15 cellular contexts compared by ENCODE assay signal in genomic region chr9:136028760-136029470, GRCh38.
"Had no signal": no experiment of that assay in that cellular context is flagged by ENCODE, and none has a peak within 500 bp of the region (broad histone marks: within the 10 kb centered on the region; RNA-seq: fewer than 3 reads in every experiment).

No MANE protein-coding gene starts in this region.

- ATAC-seq: body of pancreas, pancreas, sciatic nerve, T-cell had no signal

- H3K4me1 ChIP-seq: body of pancreas, colonic mucosa, neural progenitor cell had no signal

- H3K27me3 ChIP-seq: body of pancreas, colonic mucosa, neural progenitor cell, pancreas, testis had no signal

- H3K36me3 Mint-ChIP-seq: neural progenitor cell had no signal

- H3K27ac ChIP-seq: body of pancreas, colonic mucosa, neural progenitor cell, pancreas, testis had no signal

- H3K4me3 Mint-ChIP-seq: activated naive CD8-positive, alpha-beta T cell treated with anti-CD3 and anti-CD28 coated beads for 36 hours; neural progenitor cell; T-cell had no signal

- DNase-seq: activated CD8-positive, alpha-beta memory T cell treated with anti-CD3 and anti-CD28 coated beads for 24 hours; activated CD8-positive, alpha-beta memory T cell treated with anti-CD3 and anti-CD28 coated beads, Interleukin-2, amount 50 U/mL, for 48 hours; activated naive CD8-positive, alpha-beta T cell treated with anti-CD3 and anti-CD28 coated beads for 36 hours; amygdala; colonic mucosa; SK-N-SH; stimulated activated CD4-positive, alpha-beta T cell treated with anti-CD3 and anti-CD28 coated beads, Interleukin-4, amount 100 ng/mL, for 1 hour; T-cell; T-helper 9 cell; testis had no signal

- H3K27me3 Mint-ChIP-seq: activated naive CD8-positive, alpha-beta T cell treated with anti-CD3 and anti-CD28 coated beads for 36 hours; T-cell had no signal

- H3K36me3 ChIP-seq: colonic mucosa, neural progenitor cell, pancreas had no signal

- H3K27ac Mint-ChIP-seq: activated naive CD8-positive, alpha-beta T cell treated with anti-CD3 and anti-CD28 coated beads for 36 hours; neural progenitor cell; T-cell had no signal

- H3K4me1 Mint-ChIP-seq: activated naive CD8-positive, alpha-beta T cell treated with anti-CD3 and anti-CD28 coated beads for 36 hours; neural progenitor cell had no signal

- H3K4me3 ChIP-seq: body of pancreas, colonic mucosa, neural progenitor cell, pancreas, smooth muscle cell, testis had no signal

- H3K9me3 ChIP-seq: body of pancreas, colonic mucosa, pancreas, SK-N-SH, testis had no signal
